9 cellular contexts compared by ENCODE assay signal in the genomic region with DNA sequence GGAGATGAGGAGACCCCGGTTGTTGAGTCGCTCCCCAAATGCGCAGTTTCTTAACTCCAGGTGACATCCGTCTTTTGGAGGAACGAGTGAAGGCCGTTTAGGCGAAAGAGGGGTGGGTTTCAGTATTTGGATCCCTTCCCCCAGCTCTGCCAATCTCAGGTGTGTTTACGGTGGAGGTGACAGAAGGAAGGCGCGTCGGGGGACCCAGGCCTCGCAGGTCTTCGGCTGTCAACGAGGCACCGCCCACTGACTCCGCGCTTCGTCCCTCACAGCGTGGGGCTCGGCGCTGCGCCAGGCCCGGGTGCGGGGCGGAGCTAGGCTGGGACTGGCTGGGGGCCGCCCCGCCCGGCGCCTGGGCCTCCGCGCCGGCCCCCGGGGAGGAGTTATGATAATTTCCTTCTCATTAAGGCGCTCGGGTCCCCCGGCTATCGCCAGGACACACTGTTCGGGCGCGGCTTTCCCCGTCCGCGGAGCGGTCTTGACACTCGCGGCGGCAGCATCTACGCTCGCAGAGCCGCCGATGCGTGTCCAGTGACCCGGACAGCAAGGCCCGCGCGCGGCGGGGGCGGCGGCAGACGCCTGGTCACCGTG. TPM values are rescaled to one million over a fixed set of nuclear protein-coding genes. Genes with fewer than 3 reads are reported as not detected.
DNase-seq lines count a peak whose midpoint lies in the region; ATAC-seq and TF ChIP-seq lines count a peak whose summit lies in the region.
"Had no signal": no experiment of that assay in that cellular context is flagged by ENCODE, and none has a peak within 500 bp of the region (broad histone marks: within the 10 kb centered on the region; RNA-seq: fewer than 3 reads in every experiment).

Gene TFAP2C (plus strand): TSS at position 434 of the 591 bp plus-strand sequence. CDS start 239 bp downstream, outside the sequence.

- peak within 1 kb of the TSS; percentile 78 for H2AFZ ChIP-seq in HCT116 (ENCODE audit: low read depth, low read length, poor library complexity, severe bottlenecking)

- H3K4me3 ChIP-seq in BE2C (ENCODE audit: low read depth, low read length) = no peak within 1 kb of the TSS
- peak within 1 kb of the TSS; percentile 61 to 84 for H3K4me3 ChIP-seq in HCT116 (replicated peaks in 1 of 2; ENCODE audit: low read depth in 1 of 2, low read length in 2 of 2)
- H3K4me3 ChIP-seq in epithelial cell of esophagus (ENCODE audit: low read length) = peak within 1 kb of the TSS; percentile 98
- H3K4me3 ChIP-seq in vagina = peak within 1 kb of the TSS; percentile 75 to 86

- H3K36me3 ChIP-seq in BE2C = no peaks in the 10 kb centered on the region
- peaks cover 0 to 5% of the 10 kb centered on the region in 2 experiments; a peak in 1 of 4 replicates for H3K36me3 ChIP-seq in HCT116 (ENCODE audit: control insufficient read depth in 1 of 2, insufficient read depth in 2 of 2, low read length in 2 of 2)
- no peaks in the 10 kb centered on the region for H3K36me3 ChIP-seq in vagina

- H3K27me3 Mint-ChIP-seq in T-cell = peaks cover 38 to 73% of the 10 kb centered on the region in 2 donors
- peaks cover 34 to 77% (median 46%) of the 10 kb centered on the region in 3 donors for H3K27me3 Mint-ChIP-seq in naive B cell

- H3K36me3 Mint-ChIP-seq in T-cell (no peaks in the 10 kb centered on the region), naive B cell (no peaks in the 10 kb centered on the region)

- peak within 1 kb of the TSS; percentile 21 to 55 (median 46) for H3K4me3 Mint-ChIP-seq in T-cell
- H3K4me3 Mint-ChIP-seq in naive B cell = peak within 1 kb of the TSS in 6 of 8 donors; percentile 19 to 74 (median 56)

- peak; percentile 68 for DNase-seq in BE2C
- DNase-seq in HCT116 (ENCODE audit: low read depth, low spot score) = peak; percentile 54
- no peak for DNase-seq in T-cell
- DNase-seq in epithelial cell of esophagus (ENCODE audit: low read depth) = peak; percentile 93
- DNase-seq in naive B cell = no peak
- no peak for DNase-seq in vagina (ENCODE audit: extremely low spot score in 2 of 2)
- DNase-seq in NK-92 treated with Interleukin-12 subunit alpha and Interleukin-12 subunit beta, amount 100 ng/mL, for 24 hours (lab: John Stamatoyannopoulos, UW) = no peak

- CTCF ChIA-PET in HCT116 (lab: Charles Lee) (interaction anchor here (1.0 to 1.8 kb wide), 5 partner anchors 8 to 345 kb away, joined by 3 to 13 read pairs (median 3); no protein-coding TSS in a partner anchor), T-cell (lab: Charles Lee) (interaction anchor here in 1 of 2 donors (0.6 kb wide), 1 partner anchor 13 kb away, joined by 3 read pairs; no protein-coding TSS in a partner anchor)

- H3K27ac Mint-ChIP-seq in T-cell (no peak within 1 kb of the TSS), naive B cell (peak within 1 kb of the TSS in 2 of 6 donors; percentile 33 to 63)

- ATAC-seq in HCT116 (peak; percentile 81), T-cell (replicated peaks in 1 of 4) (peak in 1 of 4 experiments; percentile 42), naive B cell (ENCODE audit: low read depth in 2 of 2) (no peak), HG03378 (IDR thresholded peaks at IDR 0.05; ENCODE audit: unreplicated experiment) (no peak)

- no peaks in the 10 kb centered on the region for H4K20me1 ChIP-seq in HCT116 (ENCODE audit: insufficient read depth)

- H3K9me3 Mint-ChIP-seq in T-cell (no peaks in the 10 kb centered on the region), naive B cell (peaks cover 0 to 8% (median 0%) of the 10 kb centered on the region in 7 donors)

- TF ChIP-seq CTCF in BE2C (IDR thresholded peaks at IDR 0.05; ENCODE audit: low read depth, low read length) (no peak), HCT116 (IDR thresholded peaks at IDR 0.05 in 2 of 3, conservative IDR thresholded peaks at IDR 0.05 in 1 of 3; ENCODE audit: borderline replicate concordance in 1 of 3, insufficient read depth in 1 of 3, low read depth in 2 of 3, low read length in 2 of 3) (no peak), epithelial cell of esophagus (IDR thresholded peaks at IDR 0.05; ENCODE audit: insufficient read depth, low read depth, low read length, missing control alignments) (no peak), vagina (IDR thresholded peaks at IDR 0.05) (no peak)

- H3K27me3 ChIP-seq in BE2C (peaks cover 92% of the 10 kb centered on the region), HCT116 (ENCODE audit: insufficient read depth, low read length) (no peaks in the 10 kb centered on the region), vagina (no peaks in the 10 kb centered on the region)

- H3K9me2 ChIP-seq in HCT116 (ENCODE audit: insufficient read depth) = no peaks in the 10 kb centered on the region

- RAD21 ChIA-PET in HCT116 (lab: Charles Lee; ENCODE audit: low non-redundant PET in 1 of 2, low total read pairs in 2 of 2, uncharacterized antibody in 2 of 2, unreplicated experiment in 2 of 2) = interaction anchor here (1.4 to 2.1 kb wide), 2 partner anchors 345 kb away, joined by 4 to 11 read pairs; no protein-coding TSS in a partner anchor

- H3K9me3 ChIP-seq in BE2C = no peaks in the 10 kb centered on the region
- H3K9me3 ChIP-seq in HCT116 (ENCODE audit: control insufficient read depth in 1 of 2, insufficient read depth in 1 of 2, low read depth in 1 of 2, low read length in 2 of 2) = no peaks in the 10 kb centered on the region
- no peaks in the 10 kb centered on the region for H3K9me3 ChIP-seq in vagina

- H3K27ac ChIP-seq in HCT116 (ENCODE audit: low read depth, low read length) (peak within 1 kb of the TSS; percentile 65), vagina (peak within 1 kb of the TSS; percentile 92)

- TF ChIP-seq POLR2A in HCT116 (IDR thresholded peaks at IDR 0.05; ENCODE audit: borderline replicate concordance, extremely low read depth, insufficient read depth, insufficient read length) (no peak), vagina (IDR thresholded peaks at IDR 0.05) (peak in 1 of 2 donors; percentile 75)

- H3K9ac ChIP-seq in HCT116 (ENCODE audit: low read length) = peak within 1 kb of the TSS; percentile 65

- peak within 1 kb of the TSS; percentile 98 for H3K4me2 ChIP-seq in HCT116 (ENCODE audit: low read length)

- POLR2A ChIA-PET in HCT116 (lab: Charles Lee) (interaction anchor here (0.9 kb wide), 1 partner anchor 24 kb away, joined by 5 read pairs; no protein-coding TSS in a partner anchor), T-cell (lab: Charles Lee) (no interaction called here)

- no TSS peak for BruUV-seq in HCT116 (replicated peaks; lab: Mats Ljungman, UMichigan)

- no peak for TF ChIP-seq RAD21 in HCT116 (IDR thresholded peaks at IDR 0.05; ENCODE audit: low read depth)

- H3K4me1 Mint-ChIP-seq in T-cell (peaks cover 11 to 17% (median 13%) of the 10 kb centered on the region in 3 donors), naive B cell (peaks cover 3 to 15% (median 6%) of the 10 kb centered on the region in 3 donors)

- H3K4me1 ChIP-seq in BE2C (no peaks in the 10 kb centered on the region), HCT116 (ENCODE audit: control insufficient read depth in 1 of 2, insufficient read depth in 2 of 2, low read length in 2 of 2) (peaks cover 4 to 17% of the 10 kb centered on the region in 2 experiments), vagina (peaks cover 62% of the 10 kb centered on the region)

- H3K79me2 ChIP-seq in HCT116 (ENCODE audit: insufficient read depth, low read length) = no peaks in the 10 kb centered on the region

- intact Hi-C loops in HCT116 (cut with micrococcal nuclease) = loop anchor here (1.0 to 5.0 kb wide), 2 partner anchors 158 to 345 kb away; no protein-coding TSS in a partner anchor
- intact Hi-C loops in vagina (cut with DNase I) = no loop called here

TF ChIP-seq in HCT116, 20 proteins besides CTCF, POLR2A, EP300 and RAD21 (continues in another document):
- TF ChIP-seq POLR2AphosphoS5 (IDR thresholded peaks at IDR 0.05; ENCODE audit: low read depth, low read length) (peak; percentile 72), REST (IDR thresholded peaks at IDR 0.05; ENCODE audit: low read depth) (no peak), CEBPB (IDR thresholded peaks at IDR 0.05; ENCODE audit: low read depth) (no peak), CBX3 (IDR thresholded peaks at IDR 0.05; ENCODE audit: low read depth) (no peak), ZNF274 (IDR thresholded peaks at IDR 0.05; ENCODE audit: low read depth, low read length) (no peak), ELF1 (IDR thresholded peaks at IDR 0.05; ENCODE audit: borderline replicate concordance, low read depth) (no peak), TCF7L2 (IDR thresholded peaks at IDR 0.05; ENCODE audit: borderline replicate concordance, extremely low read depth, insufficient read depth, insufficient read length) (no peak)
- TF ChIP-seq, protein P1, sequence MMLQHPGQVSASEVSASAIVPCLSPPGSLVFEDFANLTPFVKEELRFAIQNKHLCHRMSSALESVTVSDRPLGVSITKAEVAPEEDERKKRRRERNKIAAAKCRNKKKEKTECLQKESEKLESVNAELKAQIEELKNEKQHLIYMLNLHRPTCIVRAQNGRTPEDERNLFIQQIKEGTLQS (IDR thresholded peaks at IDR 0.05) = no peak
- TF ChIP-seq, protein P2, sequence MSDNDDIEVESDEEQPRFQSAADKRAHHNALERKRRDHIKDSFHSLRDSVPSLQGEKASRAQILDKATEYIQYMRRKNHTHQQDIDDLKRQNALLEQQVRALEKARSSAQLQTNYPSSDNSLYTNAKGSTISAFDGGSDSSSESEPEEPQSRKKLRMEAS (IDR thresholded peaks at IDR 0.05) = peak; percentile 89

RNA-seq across cellular contexts. Expression of gene TFAP2C, which starts in this region (rescaled TPM):
- polyA plus RNA-seq in BE2C (2012; ENCODE audit: insufficient read depth, insufficient read length, low read depth) = not detected
- total RNA-seq in HCT116 (2021; ENCODE audit: unreplicated experiment) (6.9 TPM), T-cell (under 1 TPM in 2 of 5 donors, not detected in 3; 0.16 TPM), vagina (20.6 TPM)
- 3.5 and 4.1 TPM in 2 replicates for polyA plus RNA-seq in HCT116 (2012)
- not detected for polyA plus RNA-seq in naive B cell (ENCODE audit: low read depth in 6 of 6)
- total RNA-seq: myocyte had no signal

Comparison
In these comparisons a context has a peak if more than half of its experiments do, and no peak if none do; other contexts are left out.
1. DNase-seq: peak in BE2C (single experiment), HCT116 (single experiment) and epithelial cell of esophagus (single experiment); none in T-cell (0 of 34), naive B cell (single experiment), vagina (0 of 2) and NK-92 treated with Interleukin-12 subunit alpha and Interleukin-12 subunit beta, amount 100 ng/mL, for 24 hours (single experiment).